In the genomic region with DNA sequence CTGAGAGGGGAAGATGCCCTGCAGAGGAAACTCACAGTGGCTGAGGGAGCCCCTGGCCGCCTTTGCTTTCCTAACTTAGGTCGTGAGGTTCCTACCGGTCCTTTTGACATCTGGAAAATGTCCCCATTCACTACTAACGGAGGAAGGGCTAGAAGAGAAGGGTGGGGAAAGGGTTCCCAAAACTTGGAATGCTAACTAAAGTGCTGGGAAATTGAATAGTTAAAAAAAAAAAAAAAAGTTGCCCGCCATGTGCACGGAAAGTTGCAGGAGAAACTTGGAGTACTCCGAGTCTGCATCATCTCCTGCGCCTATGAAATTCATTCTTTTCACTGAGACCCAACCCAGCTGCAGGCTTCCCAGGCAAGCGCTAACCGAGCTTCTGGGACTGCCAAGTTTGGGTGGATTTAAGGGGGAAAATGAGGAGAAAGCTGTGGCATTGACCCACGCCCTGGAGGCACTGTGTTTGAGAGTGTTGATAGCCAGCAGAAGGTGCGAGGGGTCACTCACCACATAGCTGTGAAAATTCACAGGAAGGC, we compare ENCODE assay signal across 9 cellular contexts. TPM values are rescaled to one million over a fixed set of nuclear protein-coding genes. Genes with fewer than 3 reads are reported as not detected.
DNase-seq lines count a peak whose midpoint lies in the region; ATAC-seq and TF ChIP-seq lines count a peak whose summit lies in the region.
"Had no signal": no experiment of that assay in that cellular context is flagged by ENCODE, and none has a peak within 500 bp of the region (broad histone marks: within the 10 kb centered on the region; RNA-seq: fewer than 3 reads in every experiment).

No MANE protein-coding gene starts in this region.

- no peak overlapping the region for H2AFZ ChIP-seq in ACC112 (ENCODE audit: low read length, unreplicated experiment)
- no peak overlapping the region for H2AFZ ChIP-seq in PC-9
- peak overlapping the region; percentile 7 for H2AFZ ChIP-seq in neural progenitor cell (replicated peaks)

- no peak for ATAC-seq in T-helper 17 cell

- POLR2A ChIA-PET in PC-9 (lab: Charles Lee; ENCODE audit: unreplicated experiment) = interaction anchor here (0.5 to 0.7 kb wide), 3 partner anchors 33 to 121 kb away, joined by 3 to 6 read pairs (median 3); no protein-coding TSS in a partner anchor

- H3K4me1 Mint-ChIP-seq in neural progenitor cell = peaks cover 36% of the 10 kb centered on the region
- peaks cover 4% of the 10 kb centered on the region for H3K4me1 Mint-ChIP-seq in T-helper 17 cell

- H3K36me3 Mint-ChIP-seq in neural progenitor cell (no peaks in the 10 kb centered on the region), T-helper 17 cell (ENCODE audit: low read depth) (peaks cover 3% of the 10 kb centered on the region)

- peak overlapping the region; percentile 63 for H3K27ac Mint-ChIP-seq in neural progenitor cell
- no peak overlapping the region for H3K27ac Mint-ChIP-seq in T-helper 17 cell

- H3K79me2 ChIP-seq in ACC112 (ENCODE audit: control insufficient read depth, insufficient read depth, low read length, unreplicated experiment) = peaks cover 3% of the 10 kb centered on the region
- H3K79me2 ChIP-seq in PC-9 (ENCODE audit: low read depth) = peaks cover 60% of the 10 kb centered on the region
- no peaks in the 10 kb centered on the region for H3K79me2 ChIP-seq in neural progenitor cell (ENCODE audit: low read depth)

- H3F3A ChIP-seq in PC-9 (ENCODE audit: insufficient read depth, low read depth) (peaks cover 48% of the 10 kb centered on the region), neural progenitor cell (ENCODE audit: low read depth) (no peaks in the 10 kb centered on the region)

- H3K4me3 Mint-ChIP-seq in neural progenitor cell = peak overlapping the region; percentile 86
- H3K4me3 Mint-ChIP-seq in T-helper 17 cell = no peak overlapping the region

- no peak overlapping the region for H3K27ac ChIP-seq in ACC112 (ENCODE audit: low read depth, low read length)
- peak overlapping the region; percentile 49 for H3K27ac ChIP-seq in PC-9
- H3K27ac ChIP-seq in neural progenitor cell = no peak overlapping the region
- H3K27ac ChIP-seq: VCaP had no signal

- intact Hi-C loops in PC-9 (cut with micrococcal nuclease; ENCODE audit: unreplicated experiment) = loop anchor here (5.0 kb wide), 1 partner anchor 185 kb away; no protein-coding TSS in a partner anchor

- H3K4me3 ChIP-seq in ACC112 (ENCODE audit: low read depth, low read length) = peak overlapping the region; percentile 87
- H3K4me3 ChIP-seq in PC-9 = peak overlapping the region; percentile 99
- H3K4me3 ChIP-seq in neural progenitor cell = peak overlapping the region; percentile 73

- H3K27me3 ChIP-seq in ACC112 (ENCODE audit: insufficient read depth, low read length) = no peaks in the 10 kb centered on the region
- no peaks in the 10 kb centered on the region for H3K27me3 ChIP-seq in PC-9 (ENCODE audit: insufficient read depth, low read depth)
- peaks cover 37% of the 10 kb centered on the region for H3K27me3 ChIP-seq in neural progenitor cell

- H3K9ac ChIP-seq in neural progenitor cell = no peak overlapping the region

- CTCF ChIA-PET in PC-9 (lab: Charles Lee) = interaction anchor here (0.7 kb wide), 1 partner anchor 41 kb away, joined by 6 read pairs; no protein-coding TSS in a partner anchor

- TF ChIP-seq CTCF in PC-9 (conservative IDR thresholded peaks at IDR 0.05) = no peak
- TF ChIP-seq CTCF in neural progenitor cell (IDR thresholded peaks at IDR 0.05) = no peak

- BruUV-seq in PC-9 (replicated peaks; lab: Mats Ljungman, UMichigan) = TSS peak; percentile 63

- peaks cover 52% of the 10 kb centered on the region for H4K20me1 ChIP-seq in PC-9 (ENCODE audit: insufficient read depth)
- H4K20me1 ChIP-seq in neural progenitor cell (ENCODE audit: low read depth) = peaks cover 26% of the 10 kb centered on the region

- H3K4me1 ChIP-seq in ACC112 (ENCODE audit: control insufficient read depth, insufficient read depth, low read length, unreplicated experiment) (peaks cover 21% of the 10 kb centered on the region), PC-9 (replicated peaks; ENCODE audit: insufficient read depth) (peaks cover 44% of the 10 kb centered on the region), neural progenitor cell (peaks cover 34% of the 10 kb centered on the region)

- H3K27me3 Mint-ChIP-seq in neural progenitor cell (ENCODE audit: insufficient read depth, low read depth) (peaks cover 15% of the 10 kb centered on the region), T-helper 17 cell (peaks cover 86% of the 10 kb centered on the region)

- DNase-seq in PC-9 (no peak), fibroblast of peridontal ligament (ENCODE audit: extremely low read depth) (peak; percentile 44), neural progenitor cell (ENCODE audit: low spot score) (no peak), islet precursor cell (no peak), NCI-H345 treated with DMSO at 0.1 percent for 48 hours (lab: John Stamatoyannopoulos, UW; ENCODE audit: unreplicated experiment) (no peak), T-helper 17 cell (no peak), NCI-H146 treated with DMSO at 0.1 percent for 48 hours (lab: John Stamatoyannopoulos, UW; ENCODE audit: unreplicated experiment) (no peak)

- no peaks in the 10 kb centered on the region for H3K36me3 ChIP-seq in ACC112 (ENCODE audit: insufficient read depth, low read length)
- H3K36me3 ChIP-seq in PC-9 (ENCODE audit: low read depth) = peaks cover 43% of the 10 kb centered on the region
- H3K36me3 ChIP-seq in neural progenitor cell = no peaks in the 10 kb centered on the region

- H3K9me3 Mint-ChIP-seq in neural progenitor cell = no peaks in the 10 kb centered on the region

- H3K9me3 ChIP-seq in PC-9 (ENCODE audit: insufficient read depth, low read depth) (no peaks in the 10 kb centered on the region), neural progenitor cell (ENCODE audit: low read depth) (no peaks in the 10 kb centered on the region), T-helper 17 cell (ENCODE audit: control insufficient read depth, low read length, poor library complexity, severe bottlenecking) (no peaks in the 10 kb centered on the region)

- H3K4me2 ChIP-seq in PC-9 = peak overlapping the region; percentile 97
- H3K4me2 ChIP-seq in neural progenitor cell = peak overlapping the region; percentile 92

- no peaks in the 10 kb centered on the region for H3K9me2 ChIP-seq in PC-9 (ENCODE audit: insufficient read depth)

RNA-seq across cellular contexts. Expression of a gene that starts 0.9 kb away (rescaled TPM):
- total RNA-seq in PC-9 (2021) (79.8 and 89.3 TPM in 2 replicates), neural progenitor cell (ENCODE audit: low replicate concordance) (6.3 and 6.9 TPM in 2 replicates), T-helper 17 cell (under 1 TPM in 1 of 2 donors, not detected in 1; 0.26 TPM)

Comparison
In these comparisons a context has a peak if more than half of its experiments do, and no peak if none do; other contexts are left out.
1. RNA of a gene that starts 0.9 kb away (total RNA-seq): 79.8 to 89.3 TPM in PC-9; 6.3 to 6.9 TPM in neural progenitor cell and 0.26 TPM in T-helper 17 cell; every median in the first group is over 10 times any median in the second.
2. Peak in every context shown above with its lines, with median percentiles within 50 percentile points of each other: H3K4me3 ChIP-seq.